ENCODE assay signal across 31 cellular contexts in genomic region chr3:5270656-5271055, GRCh38.
"Had no signal": no experiment of that assay in that cellular context is flagged by ENCODE, and none has a peak within 500 bp of the region (broad histone marks: within the 10 kb centered on the region; RNA-seq: fewer than 3 reads in every experiment).

No MANE protein-coding gene starts in this region.

- H3K36me3 Mint-ChIP-seq: activated CD4-positive, alpha-beta memory T cell treated with anti-CD3 and anti-CD28 coated beads for 36 hours; activated CD8-positive, alpha-beta memory T cell treated with anti-CD3 and anti-CD28 coated beads, Interleukin-2, amount 10 ng/mL, durations not matched to agents 7 days and 5 days; activated naive CD4-positive, alpha-beta T cell treated with anti-CD3 and anti-CD28 coated beads, Interleukin-2, amount 50 U/mL, for 24 hours; activated naive CD8-positive, alpha-beta T cell treated with anti-CD3 and anti-CD28 coated beads for 36 hours had no signal

- H3K9me3 Mint-ChIP-seq: activated CD4-positive, alpha-beta memory T cell treated with anti-CD3 and anti-CD28 coated beads for 36 hours; activated CD4-positive, alpha-beta T cell treated with anti-CD3 and anti-CD28 coated beads, Interleukin-2, amount 10 ng/mL, durations not matched to agents 24 days and 14 days; activated naive CD4-positive, alpha-beta T cell treated with anti-CD3 and anti-CD28 coated beads for 36 hours; activated naive CD4-positive, alpha-beta T cell treated with anti-CD3 and anti-CD28 coated beads, Interleukin-2, amount 50 U/mL, for 24 hours; activated naive CD8-positive, alpha-beta T cell treated with anti-CD3 and anti-CD28 coated beads for 36 hours; activated naive CD8-positive, alpha-beta T cell treated with anti-CD3 and anti-CD28 coated beads, Interleukin-2, amount 50 U/mL, for 24 hours; activated T-helper 1 cell treated with anti-CD3 and anti-CD28 coated beads, Interleukin-12 subunit alpha, Interleukin-12 subunit beta, Interleukin-2, Interleukin-4 antibody, amounts not matched to agents 30 ng/mL and 10 ng/mL and 1 ng/mL, durations not matched to agents 14 hours and 24 hours and 36 hours; activated T-helper 2 cell treated with anti-CD3 and anti-CD28 coated beads, Interferon-gamma antibody, Interleukin-2, Interleukin-4, amounts not matched to agents 10 μg/mL and 5 μg/mL and 100 μg/mL, durations not matched to agents 14 hours and 24 hours and 36 hours had no signal

- H3K4me1 ChIP-seq: adrenal gland, body of pancreas had no signal

- ATAC-seq: activated CD4-positive, alpha-beta T cell treated with anti-CD3 and anti-CD28 coated beads for 36 hours; activated CD8-positive, alpha-beta memory T cell treated with anti-CD3 and anti-CD28 coated beads, Interleukin-2, amount 10 ng/mL, durations not matched to agents 7 days and 5 days; activated CD8-positive, alpha-beta T cell treated with anti-CD3 and anti-CD28 coated beads, Interleukin-2, amount 10 ng/mL, durations not matched to agents 7 days and 5 days; activated naive CD8-positive, alpha-beta T cell treated with anti-CD3 and anti-CD28 coated beads, Interleukin-2, amount 50 U/mL, for 24 hours; body of pancreas had no signal

- DNase-seq: activated CD4-positive, alpha-beta memory T cell treated with anti-CD3 and anti-CD28 coated beads for 36 hours; activated CD4-positive, alpha-beta T cell treated with anti-CD3 and anti-CD28 coated beads for 36 hours; activated CD4-positive, alpha-beta T cell treated with anti-CD3 and anti-CD28 coated beads, Interleukin-2, amount 10 ng/mL, durations not matched to agents 24 days and 14 days; activated CD4-positive, CD25-positive, alpha-beta regulatory T cell; activated CD4-positive, CD25-positive, alpha-beta regulatory T cell treated with anti-CD3 and anti-CD28 coated beads, Interleukin-2, amount 50 U/mL, for 72 hours; activated CD8-positive, alpha-beta memory T cell treated with anti-CD3 and anti-CD28 coated beads, Interleukin-2, amount 10 ng/mL, durations not matched to agents 7 days and 5 days; activated CD8-positive, alpha-beta memory T cell treated with anti-CD3 and anti-CD28 coated beads, Interleukin-2, amount 50 U/mL, for 4 hours; activated CD8-positive, alpha-beta T cell treated with anti-CD3 and anti-CD28 coated beads, Interleukin-2, amount 10 ng/mL, durations not matched to agents 7 days and 5 days; activated effector memory CD4-positive, alpha-beta T cell treated with anti-CD3 and anti-CD28 coated beads, Interleukin-2, amount 50 U/mL, for 16 hours; activated naive CD4-positive, alpha-beta T cell treated with anti-CD3 and anti-CD28 coated beads for 36 hours; activated naive CD8-positive, alpha-beta T cell treated with anti-CD3 and anti-CD28 coated beads for 36 hours; activated naive CD8-positive, alpha-beta T cell treated with anti-CD3 and anti-CD28 coated beads, Interleukin-2, amount 50 U/mL, for 24 hours; activated T-cell treated with anti-CD3 and anti-CD28 coated beads, Interleukin-2, amount 50 U/mL, for 1 hour; activated T-cell treated with anti-CD3 and anti-CD28 coated beads, Interleukin-2, amount 50 U/mL, for 48 hours; adrenal gland; amygdala; aorta; body of pancreas; caudate nucleus; cortex of kidney; effector CD8-positive, alpha-beta T cell; foreskin fibroblast; glutamatergic neuron had no signal

- H3K27ac Mint-ChIP-seq: activated CD4-positive, alpha-beta memory T cell treated with anti-CD3 and anti-CD28 coated beads for 36 hours; activated CD4-positive, alpha-beta T cell treated with anti-CD3 and anti-CD28 coated beads for 36 hours; activated CD4-positive, alpha-beta T cell treated with anti-CD3 and anti-CD28 coated beads, Interleukin-2, amount 10 ng/mL, durations not matched to agents 24 days and 14 days; activated CD8-positive, alpha-beta memory T cell treated with anti-CD3 and anti-CD28 coated beads, Interleukin-2, amount 10 ng/mL, durations not matched to agents 7 days and 5 days; activated CD8-positive, alpha-beta T cell treated with anti-CD3 and anti-CD28 coated beads, Interleukin-2, amount 10 ng/mL, durations not matched to agents 7 days and 5 days; activated naive CD4-positive, alpha-beta T cell treated with anti-CD3 and anti-CD28 coated beads for 36 hours; activated naive CD4-positive, alpha-beta T cell treated with anti-CD3 and anti-CD28 coated beads, Interleukin-2, amount 50 U/mL, for 24 hours; activated naive CD8-positive, alpha-beta T cell treated with anti-CD3 and anti-CD28 coated beads for 36 hours; activated naive CD8-positive, alpha-beta T cell treated with anti-CD3 and anti-CD28 coated beads, Interleukin-2, amount 50 U/mL, for 24 hours; activated T-helper 1 cell treated with anti-CD3 and anti-CD28 coated beads, Interleukin-12 subunit alpha, Interleukin-12 subunit beta, Interleukin-2, Interleukin-4 antibody, amounts not matched to agents 30 ng/mL and 10 ng/mL and 1 ng/mL, durations not matched to agents 14 hours and 24 hours and 36 hours; activated T-helper 2 cell treated with anti-CD3 and anti-CD28 coated beads, Interferon-gamma antibody, Interleukin-2, Interleukin-4, amounts not matched to agents 10 μg/mL and 5 μg/mL and 100 μg/mL, durations not matched to agents 14 hours and 24 hours and 36 hours had no signal

- H3K27ac ChIP-seq: adrenal gland, body of pancreas, epithelial cell of prostate had no signal

- H3K4me3 ChIP-seq: adrenal gland, body of pancreas had no signal

- FAIRE-seq: colon, endometrium, endothelial cell of umbilical vein, frontal cortex had no signal

- H3K4me3 Mint-ChIP-seq: activated CD4-positive, alpha-beta memory T cell treated with anti-CD3 and anti-CD28 coated beads for 36 hours; activated CD4-positive, alpha-beta T cell treated with anti-CD3 and anti-CD28 coated beads for 36 hours; activated CD4-positive, alpha-beta T cell treated with anti-CD3 and anti-CD28 coated beads, Interleukin-2, amount 10 ng/mL, durations not matched to agents 24 days and 14 days; activated CD8-positive, alpha-beta memory T cell treated with anti-CD3 and anti-CD28 coated beads, Interleukin-2, amount 10 ng/mL, durations not matched to agents 7 days and 5 days; activated CD8-positive, alpha-beta T cell treated with anti-CD3 and anti-CD28 coated beads, Interleukin-2, amount 10 ng/mL, durations not matched to agents 7 days and 5 days; activated naive CD4-positive, alpha-beta T cell treated with anti-CD3 and anti-CD28 coated beads for 36 hours; activated naive CD4-positive, alpha-beta T cell treated with anti-CD3 and anti-CD28 coated beads, Interleukin-2, amount 50 U/mL, for 24 hours; activated naive CD8-positive, alpha-beta T cell treated with anti-CD3 and anti-CD28 coated beads for 36 hours; activated naive CD8-positive, alpha-beta T cell treated with anti-CD3 and anti-CD28 coated beads, Interleukin-2, amount 50 U/mL, for 24 hours; activated T-helper 1 cell treated with anti-CD3 and anti-CD28 coated beads, Interleukin-12 subunit alpha, Interleukin-12 subunit beta, Interleukin-2, Interleukin-4 antibody, amounts not matched to agents 30 ng/mL and 10 ng/mL and 1 ng/mL, durations not matched to agents 14 hours and 24 hours and 36 hours had no signal

- H3K9me3 ChIP-seq: adrenal gland, body of pancreas had no signal

- H3K27me3 Mint-ChIP-seq: activated CD4-positive, alpha-beta memory T cell treated with anti-CD3 and anti-CD28 coated beads for 36 hours; activated CD4-positive, alpha-beta T cell treated with anti-CD3 and anti-CD28 coated beads for 36 hours; activated naive CD4-positive, alpha-beta T cell treated with anti-CD3 and anti-CD28 coated beads, Interleukin-2, amount 50 U/mL, for 24 hours; activated naive CD8-positive, alpha-beta T cell treated with anti-CD3 and anti-CD28 coated beads for 36 hours; activated naive CD8-positive, alpha-beta T cell treated with anti-CD3 and anti-CD28 coated beads, Interleukin-2, amount 50 U/mL, for 24 hours had no signal

- H3K36me3 ChIP-seq: adrenal gland had no signal

- H3K4me1 Mint-ChIP-seq: activated CD4-positive, alpha-beta T cell treated with anti-CD3 and anti-CD28 coated beads for 36 hours; activated CD4-positive, alpha-beta T cell treated with anti-CD3 and anti-CD28 coated beads, Interleukin-2, amount 10 ng/mL, durations not matched to agents 24 days and 14 days; activated CD8-positive, alpha-beta memory T cell treated with anti-CD3 and anti-CD28 coated beads, Interleukin-2, amount 10 ng/mL, durations not matched to agents 7 days and 5 days; activated naive CD4-positive, alpha-beta T cell treated with anti-CD3 and anti-CD28 coated beads, Interleukin-2, amount 50 U/mL, for 24 hours; activated naive CD8-positive, alpha-beta T cell treated with anti-CD3 and anti-CD28 coated beads for 36 hours; activated naive CD8-positive, alpha-beta T cell treated with anti-CD3 and anti-CD28 coated beads, Interleukin-2, amount 50 U/mL, for 24 hours had no signal

- H3K27me3 ChIP-seq: adrenal gland, body of pancreas had no signal
